ENCODE assay signal across 34 cellular contexts in the genomic region with DNA sequence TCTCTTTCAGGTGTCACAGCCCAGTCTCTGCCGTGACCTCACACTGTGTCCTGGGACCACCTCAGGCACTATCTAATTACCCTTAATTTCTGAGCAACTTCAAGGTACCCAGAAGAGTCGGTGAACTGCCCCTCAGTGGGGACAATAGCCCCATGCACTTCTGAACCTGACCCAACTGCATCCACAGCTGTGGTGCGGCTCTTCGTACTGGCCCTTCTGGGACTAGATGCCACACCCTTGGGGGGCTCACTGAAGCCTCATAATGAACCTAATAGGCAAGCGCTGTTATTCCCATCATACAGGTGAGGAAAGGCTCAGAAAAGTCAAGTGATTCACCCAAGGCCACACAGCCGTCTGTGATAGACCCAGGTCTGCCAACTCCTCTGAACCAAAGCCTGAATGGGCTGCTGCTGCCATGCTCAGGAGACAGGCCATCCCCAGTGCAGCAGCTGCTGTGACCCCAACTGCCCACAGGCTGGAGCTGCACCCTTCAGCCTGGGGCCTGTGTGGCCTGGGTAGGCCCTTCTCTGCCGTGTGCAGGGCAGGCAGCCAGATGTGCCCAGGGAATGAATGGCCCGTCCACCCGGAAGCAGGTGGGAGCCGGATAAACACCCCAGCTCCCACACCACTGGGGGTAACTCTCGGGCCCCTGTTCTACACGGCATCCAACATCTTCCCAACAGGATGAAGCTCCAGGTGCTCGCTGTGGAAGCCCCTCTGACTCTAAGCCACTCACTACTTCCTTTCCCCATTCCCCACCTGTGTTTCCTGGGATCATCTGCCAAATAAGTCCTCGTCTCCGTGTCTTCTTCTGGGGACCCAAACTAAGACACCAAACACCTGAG. TPM values are rescaled to one million over a fixed set of nuclear protein-coding genes. Genes with fewer than 3 reads are reported as not detected.
DNase-seq lines count a peak whose midpoint lies in the region; FAIRE-seq and TF ChIP-seq lines count a peak whose summit lies in the region.
"Had no signal": no experiment of that assay in that cellular context is flagged by ENCODE, and none has a peak within 500 bp of the region (broad histone marks: within the 10 kb centered on the region; RNA-seq: fewer than 3 reads in every experiment).

No MANE protein-coding gene starts in this region.

- H3K23me2 ChIP-seq in H1 (ENCODE audit: low read depth, low read length): no peaks in the 10 kb centered on the region

- H2BK5ac ChIP-seq in H1 (ENCODE audit: low read depth, low read length): no peak overlapping the region

- H3K4me3 ChIP-seq in BLaER1: no peak overlapping the region
- H3K4me3 ChIP-seq in H1 (ENCODE audit: extremely low read depth in 1 of 4, insufficient read depth in 2 of 4, low read depth in 3 of 4, low read length in 4 of 4): no peak overlapping the region
- H3K4me3 ChIP-seq: BLaER1 treated with 17β-estradiol and CSF1 and Interleukin-3, amounts not matched to agents 10 nM and 100 nM; gastroesophageal sphincter; K562; ovary; uterus had no signal

- H3K9ac ChIP-seq in BLaER1 (no peak overlapping the region), H1 (replicated peaks in 1 of 4; ENCODE audit: extremely low read depth in 1 of 4, low read depth in 3 of 4, low read length in 3 of 4) (no peak overlapping the region)
- H3K9ac ChIP-seq: BLaER1 treated with 17β-estradiol and CSF1 and Interleukin-3, amounts not matched to agents 10 nM and 100 nM had no signal

- H3K27me3 ChIP-seq in BLaER1 (no peaks in the 10 kb centered on the region), H1 (replicated peaks in 1 of 4; ENCODE audit: control insufficient read depth in 3 of 4, extremely low read depth in 1 of 4, insufficient read depth in 3 of 4, low read length in 3 of 4) (no peaks in the 10 kb centered on the region)
- H3K27me3 ChIP-seq: BLaER1 treated with 17β-estradiol and CSF1 and Interleukin-3, amounts not matched to agents 10 nM and 100 nM; ovary; uterus had no signal

- TF ChIP-seq CTCF in H1 (IDR thresholded peaks at IDR 0.05; ENCODE audit: control extremely low read depth in 1 of 3, insufficient read depth in 1 of 3, low read depth in 1 of 3, low read length in 3 of 3): peak in 1 of 3 experiments; percentile 24; a peak in 1 of 4 replicates

- H2AFZ ChIP-seq in H1 (ENCODE audit: low read length): no peak overlapping the region

- H3K36me3 ChIP-seq in BLaER1: no peaks in the 10 kb centered on the region
- H3K36me3 ChIP-seq in H1 (ENCODE audit: control insufficient read depth in 2 of 4, insufficient read depth in 4 of 4, low read length in 3 of 4): no peaks in the 10 kb centered on the region
- H3K36me3 ChIP-seq: BLaER1 treated with 17β-estradiol and CSF1 and Interleukin-3, amounts not matched to agents 10 nM and 100 nM; gastroesophageal sphincter; ovary; uterus had no signal

- TF ChIP-seq POLR2A in H1 (IDR thresholded peaks at IDR 0.05; ENCODE audit: control extremely low read depth in 1 of 2, low read depth in 2 of 2, low read length in 2 of 2): no peak

- H2BK20ac ChIP-seq in H1 (ENCODE audit: low read length): no peak overlapping the region

- no peak overlapping the region for H3K4ac ChIP-seq in H1 (replicated peaks; ENCODE audit: insufficient read length, low read depth, low read length)

- peak overlapping the region; percentile 78 for H3K18ac ChIP-seq in H1 (ENCODE audit: extremely low read depth, low read length)

- DNase-seq in ELF-1 (ENCODE audit: low read depth, low spot score): peak; percentile 2
- peak in 1 of 2 experiments; percentile 36 for DNase-seq in H1 (ENCODE audit: low read depth in 1 of 2, low spot score in 2 of 2)
- peak; percentile 70 for DNase-seq in posterior vena cava (ENCODE audit: low spot score)
- DNase-seq in DMS79 (lab: John Stamatoyannopoulos, UW): no peak
- no peak for DNase-seq in medulla oblongata (ENCODE audit: extremely low spot score)
- DNase-seq in hippocampal formation (lab: John Stamatoyannopoulos, UW): no peak
- DNase-seq in EL: no peak
- DNase-seq: activated CD4-positive, alpha-beta T cell treated with anti-CD3 and anti-CD28 coated beads, Interleukin-2, amount 50 U/mL, for 4 hours; Calu3; caudate nucleus; dermis blood vessel endothelial cell; natural killer cell; NCI-H1092 treated with DMSO at 0.1 percent for 48 hours; NCI-H187; NCI-H2171 treated with DMSO at 0.1 percent for 48 hours; NCI-H524; stimulated activated CD4-positive, alpha-beta T cell treated with anti-CD3 and anti-CD28 coated beads, Interleukin-2, amount 100 ng/mL, for 48 hours had no signal

- no peak overlapping the region for H3K23ac ChIP-seq in H1 (ENCODE audit: insufficient read length)

- H3K4me1 ChIP-seq in BLaER1: peaks cover 34% of the 10 kb centered on the region
- H3K4me1 ChIP-seq in H1 (replicated peaks in 1 of 4; ENCODE audit: control insufficient read depth in 3 of 4, insufficient read depth in 4 of 4, low read length in 3 of 4): peaks cover 0 to 6% (median 3%) of the 10 kb centered on the region in 4 experiments; a peak in 4 of 7 replicates
- H3K4me1 ChIP-seq: gastroesophageal sphincter, uterus had no signal

- TF ChIP-seq EP300 in H1 (IDR thresholded peaks at IDR 0.05; ENCODE audit: borderline replicate concordance in 1 of 2, low read depth in 2 of 2, low read length in 2 of 2): no peak

- H2BK120ac ChIP-seq in H1 (replicated peaks; ENCODE audit: low read depth, low read length): no peak overlapping the region

- H3K56ac ChIP-seq in H1 (replicated peaks; ENCODE audit: insufficient read length, low read depth, low read length): no peak overlapping the region

- H2AK5ac ChIP-seq in H1 (ENCODE audit: low read depth, low read length): no peak overlapping the region

- CTCF ChIA-PET in H1 (lab: Charles Lee; ENCODE audit: partially characterized antibody): interaction anchor here (0.7 to 2.5 kb wide), 3 partner anchors 18 to 148 kb away, joined by 3 to 9 read pairs (median 3); no protein-coding TSS in a partner anchor

- no peak overlapping the region for H4K8ac ChIP-seq in H1 (ENCODE audit: extremely low read depth, insufficient read depth, low read length)

- POLR2A ChIA-PET in H1 (lab: Charles Lee; ENCODE audit: partially characterized antibody): interaction anchor here (1.1 kb wide), 1 partner anchor 20 kb away, joined by 3 read pairs; no protein-coding TSS in a partner anchor

- H4K91ac ChIP-seq in H1 (replicated peaks; ENCODE audit: insufficient read length, low read length): no peak overlapping the region

- no peak for FAIRE-seq in H1 (lab: Jason Lieb, UNC)
- FAIRE-seq: astrocyte, endothelial cell of umbilical vein, GM12891, H54, K562, RCC 7860 had no signal

- WGBS in H1 (ENCODE audit: extremely low coverage in 1 of 2, insufficient coverage in 1 of 2, insufficient read length in 1 of 2, insufficient replicate concordance in 2 of 2, low coverage in 1 of 2, low lambda C conversion rate in 2 of 2, missing lambda C conversion rate in 1 of 2), 2 experiments: 92% methylated on average over 15 of the region's 15 CpGs; no CpG with 5 or more reads in 1 of the 2 experiments

- H3K9me3 ChIP-seq in BLaER1: no peaks in the 10 kb centered on the region
- no peaks in the 10 kb centered on the region for H3K9me3 ChIP-seq in H1 (ENCODE audit: insufficient read depth in 2 of 2, low read depth in 1 of 2, low read length in 1 of 2)
- H3K9me3 ChIP-seq: gastroesophageal sphincter, ovary, uterus had no signal

- no peak overlapping the region for H3K14ac ChIP-seq in H1 (ENCODE audit: insufficient read length)

- intact Hi-C loops in posterior vena cava (cut with DNase I): no loop called here

- H4K20me1 ChIP-seq in BLaER1: no peaks in the 10 kb centered on the region
- H4K20me1 ChIP-seq in H1 (replicated peaks in 1 of 2; ENCODE audit: control insufficient read depth in 1 of 2, insufficient read depth in 2 of 2, low read length in 2 of 2): no peaks in the 10 kb centered on the region

- H4K5ac ChIP-seq in H1 (ENCODE audit: insufficient read length, low read depth, low read length): no peak overlapping the region

- H3K4me2 ChIP-seq in BLaER1 (peak overlapping the region; percentile 33), H1 (ENCODE audit: insufficient read depth in 1 of 2, low read depth in 2 of 2, low read length in 2 of 2) (no peak overlapping the region)

- peak in 1 of 2 experiments; percentile 29; a peak in 1 of 4 replicates for TF ChIP-seq RAD21 in H1 (IDR thresholded peaks at IDR 0.05 in 1 of 2, conservative IDR thresholded peaks at IDR 0.05 in 1 of 2; ENCODE audit: low read depth in 2 of 2, low read length in 2 of 2)

- no peak overlapping the region for H2BK12ac ChIP-seq in H1 (ENCODE audit: low read depth, low read length)

- H3K79me1 ChIP-seq in H1 (ENCODE audit: low read depth, low read length): no peaks in the 10 kb centered on the region

- H3K27ac ChIP-seq in BLaER1 (no peak overlapping the region), H1 (ENCODE audit: low read depth, low read length) (no peak overlapping the region)
- H3K27ac ChIP-seq: BLaER1 treated with 17β-estradiol and CSF1 and Interleukin-3, amounts not matched to agents 10 nM and 100 nM; gastroesophageal sphincter; ovary; uterus had no signal

- H3K79me2 ChIP-seq in H1 (ENCODE audit: control insufficient read depth in 1 of 2, insufficient read depth in 2 of 2, low read length in 2 of 2): no peaks in the 10 kb centered on the region

- no peak overlapping the region for H2BK15ac ChIP-seq in H1 (ENCODE audit: low read length)

TF ChIP-seq in H1, 55 proteins besides CTCF, POLR2A, EP300 and RAD21:
- TF ChIP-seq JUND (IDR thresholded peaks at IDR 0.05; ENCODE audit: low read length): no peak
- TF ChIP-seq TBP (IDR thresholded peaks at IDR 0.05; ENCODE audit: low read depth, low read length): no peak
- no peak for TF ChIP-seq KDM5A (IDR thresholded peaks at IDR 0.05; ENCODE audit: low read length)
TF ChIP-seq in H1: peak in this region for 0.

RNA-seq across cellular contexts. Expression of gene HMX1, which starts 35.9 kb away (rescaled TPM):
- 0.26 and 0.34 TPM in 2 replicates for total RNA-seq in H1 (2021; fragmentation: NEBNext Ultra II Directional; extraction: Animal tissue kit (Norgen Biotek cat#: 25700))
- polyA plus RNA-seq in H1 (2011; rRNA removed): 0.08 TPM in 1 of 2 replicates, not detected in the other
- 0.10 TPM for polyA plus RNA-seq in H1 (2011; cell fraction: cytosol; rRNA removed)
- polyA plus RNA-seq in H1 (2011; cell fraction: nucleus; rRNA removed): 0.07 TPM
- not detected in 4 replicates for polyA plus RNA-seq in H1 (2012, experiment 1 of 2)
- polyA plus RNA-seq in H1 (2012, experiment 2 of 2): not detected
- 0.18 TPM for polyA plus RNA-seq in H1 (2013, experiment 1 of 2)
- 0.06 TPM for polyA plus RNA-seq in H1 (2013, experiment 2 of 2)
- not detected in 2 replicates for polyA minus RNA-seq in H1 (2011; rRNA and poly(A)+ RNA removed)
- not detected for polyA minus RNA-seq in H1 (2011; cell fraction: cytosol; rRNA and poly(A)+ RNA removed)
- not detected for polyA minus RNA-seq in H1 (2011; cell fraction: nucleus; rRNA and poly(A)+ RNA removed)
- under 1 TPM in 1 of 2 donors, not detected in 1; 0.19 TPM for total RNA-seq in posterior vena cava
- total RNA-seq: Calu3; dermis blood vessel endothelial cell; endothelial cell of umbilical vein; fibroblast of lung; gastroesophageal sphincter; HT1080; K562; M059J; mononuclear cell; natural killer cell; ovary; T-helper 1 cell treated with Interleukin-12 subunit alpha and Interleukin-12 subunit beta and Interleukin-4 antibody, amounts not matched to agents 30 ng/mL and 1 ng/mL, for 36 hours had no signal
- polyA plus RNA-seq: AG04450, endothelial cell of umbilical vein, fibroblast of lung, K562, ovary had no signal

Comparison
In these comparisons a context has a peak if more than half of its experiments do, and no peak if none do; other contexts are left out.
1. DNase-seq: peak in ELF-1 (single experiment) and posterior vena cava (single experiment); none in DMS79 (single experiment), medulla oblongata (single experiment), hippocampal formation (0 of 2) and EL (single experiment).